In the genomic region with DNA sequence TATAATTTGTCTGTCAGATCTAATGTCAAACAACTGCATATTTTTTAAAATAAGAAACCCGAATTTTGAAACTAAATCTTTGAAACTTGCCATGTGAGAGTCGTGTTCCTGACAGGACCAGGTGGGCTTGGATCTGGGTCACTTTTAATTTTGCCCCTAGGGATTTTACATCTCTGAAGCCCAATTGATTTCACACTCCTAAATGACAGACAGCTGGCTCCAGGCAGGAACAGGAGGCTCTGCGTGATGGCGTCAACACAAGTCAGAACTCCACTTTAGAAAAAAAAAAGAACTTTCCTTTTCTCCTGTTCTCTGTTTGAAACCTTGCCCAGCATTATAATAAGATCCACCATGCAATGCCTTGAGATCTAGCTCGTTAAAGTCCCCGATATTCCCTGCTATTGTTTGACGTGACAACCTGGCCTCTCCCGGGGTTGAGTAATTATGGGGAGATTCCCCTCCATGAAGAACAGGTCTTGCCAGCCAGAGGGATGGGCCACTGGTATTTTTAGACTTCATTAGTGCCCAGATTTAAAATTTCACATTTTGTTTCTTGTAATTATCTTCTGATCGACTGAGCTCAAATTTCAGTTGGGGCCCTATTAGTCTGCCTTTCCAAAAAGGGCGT, we compare ENCODE assay signal across 23 cellular contexts.
A peak's percentile ranks its signal among the peaks of the same experiment; 100 is the strongest.
DNase-seq lines count a peak whose midpoint lies in the region; ATAC-seq and TF ChIP-seq lines count a peak whose summit lies in the region.
"Had no signal": no experiment of that assay in that cellular context is flagged by ENCODE, and none has a peak within 500 bp of the region (broad histone marks: within the 10 kb centered on the region; RNA-seq: fewer than 3 reads in every experiment).

No MANE protein-coding gene starts in this region.

- H3K27ac Mint-ChIP-seq in activated T-cell treated with anti-CD3 and anti-CD28 coated beads, Interleukin-2, amount 50 U/mL, for 72 hours = no peak overlapping the region
- H3K27ac Mint-ChIP-seq: CD4-positive, CD25-positive, alpha-beta regulatory T cell had no signal

- H3K9me3 ChIP-seq in parathyroid adenoma (ENCODE audit: control insufficient read depth, low read length) = no peaks in the 10 kb centered on the region
- H3K9me3 ChIP-seq: SJSA1 had no signal

- H3K79me2 ChIP-seq in parathyroid adenoma = no peaks in the 10 kb centered on the region

- H3K36me3 ChIP-seq in parathyroid adenoma (ENCODE audit: control insufficient read depth, insufficient read depth, low read length) = no peaks in the 10 kb centered on the region
- H3K36me3 ChIP-seq: SJSA1 had no signal

- TF ChIP-seq CTCF in epithelial cell of esophagus (IDR thresholded peaks at IDR 0.05; ENCODE audit: insufficient read depth, low read depth, low read length, missing control alignments) (no peak), parathyroid adenoma (IDR thresholded peaks at IDR 0.05) (no peak)

- H3K4me2 ChIP-seq in parathyroid adenoma (ENCODE audit: low read length) = no peak overlapping the region
- H3K4me2 ChIP-seq: PC-9 had no signal

- H3K27me3 ChIP-seq in parathyroid adenoma (ENCODE audit: control insufficient read depth, insufficient read depth, low read length) = no peaks in the 10 kb centered on the region
- H3K27me3 ChIP-seq: SJSA1 had no signal

- peak overlapping the region; percentile 29 for H2AFZ ChIP-seq in parathyroid adenoma
- H2AFZ ChIP-seq: PC-9 had no signal

- H3K4me1 ChIP-seq in parathyroid adenoma = peaks cover 7% of the 10 kb centered on the region
- H3K4me1 ChIP-seq: SJSA1 had no signal

- H3K4me3 ChIP-seq in epithelial cell of esophagus (ENCODE audit: low read length) = no peak overlapping the region
- H3K4me3 ChIP-seq in parathyroid adenoma (ENCODE audit: low read depth, low read length) = no peak overlapping the region
- H3K4me3 ChIP-seq: PC-9, SJSA1 had no signal

- H3K4me1 Mint-ChIP-seq in activated T-cell treated with anti-CD3 and anti-CD28 coated beads, Interleukin-2, amount 50 U/mL, for 72 hours (ENCODE audit: low read depth) = peaks cover 10% of the 10 kb centered on the region
- H3K4me1 Mint-ChIP-seq: CD4-positive, CD25-positive, alpha-beta regulatory T cell had no signal

- H3K27ac ChIP-seq in parathyroid adenoma = no peak overlapping the region
- H3K27ac ChIP-seq: PC-9, SJSA1 had no signal

- H3K36me3 Mint-ChIP-seq in activated T-cell treated with anti-CD3 and anti-CD28 coated beads, Interleukin-2, amount 50 U/mL, for 72 hours (ENCODE audit: insufficient read depth in 2 of 2) = peaks cover 0 to 2% of the 10 kb centered on the region in 2 donors
- H3K36me3 Mint-ChIP-seq: CD4-positive, CD25-positive, alpha-beta regulatory T cell had no signal

- no peak overlapping the region for H3K9ac ChIP-seq in parathyroid adenoma

- no peak overlapping the region for H3K4me3 Mint-ChIP-seq in activated T-cell treated with anti-CD3 and anti-CD28 coated beads, Interleukin-2, amount 50 U/mL, for 72 hours
- H3K4me3 Mint-ChIP-seq: CD4-positive, CD25-positive, alpha-beta regulatory T cell had no signal

- H3K27me3 Mint-ChIP-seq in activated T-cell treated with anti-CD3 and anti-CD28 coated beads, Interleukin-2, amount 50 U/mL, for 72 hours (ENCODE audit: low read depth) = no peaks in the 10 kb centered on the region

- no peaks in the 10 kb centered on the region for H3K9me3 Mint-ChIP-seq in activated T-cell treated with anti-CD3 and anti-CD28 coated beads, Interleukin-2, amount 50 U/mL, for 72 hours
- H3K9me3 Mint-ChIP-seq: CD4-positive, CD25-positive, alpha-beta regulatory T cell had no signal

- DNase-seq in NCI-H1417 (lab: John Stamatoyannopoulos, UW) (peak in 2 of 3 experiments; percentile 13 to 39), NCI-H1417 treated with DMSO at 0.1 percent for 48 hours (lab: John Stamatoyannopoulos, UW) (no peak), NCI-H2171 (lab: John Stamatoyannopoulos, UW) (peak; percentile 65), epithelial cell of esophagus (ENCODE audit: low read depth) (peak; percentile 80), GM19238 (ENCODE audit: insufficient read length, low spot score) (no peak), NCI-H1105 treated with DMSO at 0.1 percent for 48 hours (lab: John Stamatoyannopoulos, UW) (no peak)
- no peak for DNase-seq in activated T-cell treated with anti-CD3 and anti-CD28 coated beads, Interleukin-2, amount 50 U/mL, for 72 hours
- DNase-seq: 8988T; CD4-positive, CD25-positive, alpha-beta regulatory T cell; GOT3; HCEC 1CT; Karpas-422; MV-4-11; NCI-H1105; NCI-H1694; NCI-H2029 treated with DMSO at 0.1 percent for 48 hours; NCI-H446; NCI-H524 treated with DMSO at 0.1 percent for 48 hours; PC-9 had no signal

- no peak for ATAC-seq in activated T-cell treated with anti-CD3 and anti-CD28 coated beads, Interleukin-2, amount 50 U/mL, for 72 hours (replicated peaks in 1 of 2)
- ATAC-seq: HepG2, Right ventricle myocardium inferior had no signal

Comparison
In these comparisons a context has a peak if more than half of its experiments do, and no peak if none do; other contexts are left out.
1. DNase-seq: peak in NCI-H1417 (2 of 3), NCI-H2171 (single experiment) and epithelial cell of esophagus (single experiment); none in NCI-H1417 treated with DMSO at 0.1 percent for 48 hours (single experiment), GM19238 (single experiment), activated T-cell treated with anti-CD3 and anti-CD28 coated beads, Interleukin-2, amount 50 U/mL, for 72 hours (0 of 2) and NCI-H1105 treated with DMSO at 0.1 percent for 48 hours (single experiment).